17 cellular contexts compared by ENCODE assay signal in the genomic region with DNA sequence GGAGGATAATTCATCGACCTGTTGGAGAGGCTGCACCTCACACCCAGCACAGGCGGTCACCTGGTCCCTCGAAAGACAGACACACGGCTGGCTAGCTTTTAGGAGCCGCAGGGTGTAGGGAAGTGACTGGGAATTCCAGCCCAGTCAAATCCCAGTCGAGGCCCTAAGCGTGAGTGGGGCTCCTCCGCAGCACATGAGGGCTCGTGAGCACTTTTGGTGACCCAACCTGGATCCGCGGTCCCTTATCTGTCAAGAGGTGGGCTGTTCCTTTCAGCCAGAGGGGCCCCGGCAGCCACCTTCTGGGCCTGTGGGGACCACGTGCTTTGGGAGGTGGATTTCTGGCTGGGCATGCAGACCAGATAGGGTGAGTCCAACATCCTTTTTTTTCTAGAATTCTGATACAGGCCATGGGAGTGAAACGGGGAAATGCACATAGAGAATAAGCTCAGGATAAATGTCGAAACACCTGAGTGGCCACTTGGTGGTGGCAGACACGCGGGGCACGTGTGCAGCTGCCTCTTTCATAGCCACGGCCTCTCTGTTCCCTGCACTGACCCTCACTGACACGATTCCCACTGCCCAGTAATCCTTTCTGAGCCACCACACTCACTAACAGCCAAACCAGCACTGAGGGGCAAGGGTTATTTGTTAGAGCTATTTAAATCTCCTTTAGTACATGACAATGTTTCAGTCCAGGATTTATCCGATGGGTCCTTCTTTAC.
A peak's percentile ranks its signal among the peaks of the same experiment; 100 is the strongest.
DNase-seq lines count a peak whose midpoint lies in the region; ATAC-seq and TF ChIP-seq lines count a peak whose summit lies in the region.
"Had no signal": no experiment of that assay in that cellular context is flagged by ENCODE, and none has a peak within 500 bp of the region (broad histone marks: within the 10 kb centered on the region; RNA-seq: fewer than 3 reads in every experiment).

No MANE protein-coding gene starts in this region.

- H3K4me2 ChIP-seq in BLaER1: peak overlapping the region; percentile 32
- H3K4me2 ChIP-seq: GM23338 had no signal

- H3K27me3 ChIP-seq in BLaER1 (no peaks in the 10 kb centered on the region), Panc1 (ENCODE audit: control insufficient read depth, insufficient read depth, low read length) (peaks cover 7% of the 10 kb centered on the region), endodermal cell (ENCODE audit: control insufficient read depth, insufficient read depth, low read length, poor library complexity, severe bottlenecking) (no peaks in the 10 kb centered on the region)

- in situ Hi-C loops in Panc1 (cut with HindIII; ENCODE audit: low pct_unique_long_range_greater_than_20kb, low sequenced_read_pairs): no loop called here

- no peak overlapping the region for H3K4me3 ChIP-seq in BLaER1
- no peak overlapping the region for H3K4me3 ChIP-seq in Panc1 (ENCODE audit: low read depth in 2 of 2, low read length in 2 of 2)
- H3K4me3 ChIP-seq in endodermal cell (ENCODE audit: low read length): no peak overlapping the region
- H3K4me3 ChIP-seq: GM23338 had no signal

- intact Hi-C loops in Panc1 (cut with micrococcal nuclease; ENCODE audit: unreplicated experiment): no loop called here

- H3K9ac ChIP-seq in BLaER1 (no peak overlapping the region), endodermal cell (ENCODE audit: extremely low read depth, low read length, poor library complexity, severe bottlenecking) (no peak overlapping the region)

- no peaks in the 10 kb centered on the region for H3K36me3 ChIP-seq in BLaER1
- no peaks in the 10 kb centered on the region for H3K36me3 ChIP-seq in Panc1 (ENCODE audit: control insufficient read depth, insufficient read depth, low read length)
- no peaks in the 10 kb centered on the region for H3K36me3 ChIP-seq in endodermal cell (ENCODE audit: control insufficient read depth, insufficient read depth, low read length)

- no peak overlapping the region for H3K27ac ChIP-seq in BLaER1
- H3K27ac ChIP-seq in Panc1 (ENCODE audit: low read length): no peak overlapping the region
- H3K27ac ChIP-seq in endodermal cell (ENCODE audit: low read depth, low read length): no peak overlapping the region

- H3K36me3 Mint-ChIP-seq in endodermal cell (ENCODE audit: low read depth): no peaks in the 10 kb centered on the region
- peaks cover 2% of the 10 kb centered on the region for H3K36me3 Mint-ChIP-seq in neural crest cell (ENCODE audit: low read depth)
- H3K36me3 Mint-ChIP-seq: CD4-positive, CD25-positive, alpha-beta regulatory T cell; CD8-positive, alpha-beta memory T cell had no signal

- no peaks in the 10 kb centered on the region for H3K9me3 Mint-ChIP-seq in endodermal cell
- H3K9me3 Mint-ChIP-seq in neural crest cell: peaks cover 8% of the 10 kb centered on the region
- H3K9me3 Mint-ChIP-seq: CD4-positive, CD25-positive, alpha-beta regulatory T cell; GM23338; HFFc6 had no signal

- ATAC-seq in Panc1 (no peak), HG03565 (IDR thresholded peaks at IDR 0.05; ENCODE audit: unreplicated experiment) (no peak)
- ATAC-seq: HCT116 had no signal

- H3K27ac Mint-ChIP-seq in endodermal cell (no peak overlapping the region), neural crest cell (ENCODE audit: unreplicated experiment) (peak overlapping the region; percentile 51)
- H3K27ac Mint-ChIP-seq: CD4-positive, CD25-positive, alpha-beta regulatory T cell; CD8-positive, alpha-beta memory T cell; GM23338; HFFc6 had no signal

- DNase-seq in Panc1 (ENCODE audit: low read depth, low spot score) (no peak), endodermal cell (peak; percentile 21), neural crest cell (ENCODE audit: low read depth, low spot score) (no peak), DMS 273 treated with DMSO at 0.1 percent for 48 hours (lab: John Stamatoyannopoulos, UW) (no peak), NCI-H526 (lab: John Stamatoyannopoulos, UW) (no peak)
- DNase-seq in activated effector memory CD4-positive, alpha-beta T cell treated with anti-CD3 and anti-CD28 coated beads, Interleukin-2, amount 50 U/mL, for 16 hours: no peak
- DNase-seq: 8988T; C1 segment of cervical spinal cord; CD4-positive, CD25-positive, alpha-beta regulatory T cell; CD8-positive, alpha-beta memory T cell; DMS79 treated with DMSO at 0.1 percent for 48 hours; GF-D8; HFFc6 had no signal

- WGBS in endodermal cell (ENCODE audit: insufficient coverage in 1 of 2, insufficient read length in 1 of 2), 2 experiments: 91 to 93% methylated on average over 18 to 21 of the region's 21 CpGs

- POLR2A ChIA-PET in Panc1 (lab: Charles Lee): no interaction called here

- BruUV-seq in Panc1 (replicated peaks; lab: Mats Ljungman, UMichigan): no TSS peak

- CTCF ChIA-PET in Panc1 (lab: Charles Lee): interaction anchor here (0.7 kb wide), 1 partner anchor 598 kb away, joined by 3 read pairs; no protein-coding TSS in a partner anchor

- no peaks in the 10 kb centered on the region for H4K20me1 ChIP-seq in BLaER1

- no peak overlapping the region for H3K4me3 Mint-ChIP-seq in endodermal cell
- H3K4me3 Mint-ChIP-seq in neural crest cell: no peak overlapping the region
- H3K4me3 Mint-ChIP-seq: CD4-positive, CD25-positive, alpha-beta regulatory T cell; CD8-positive, alpha-beta memory T cell; GM23338; HFFc6 had no signal

- peaks cover 11% of the 10 kb centered on the region for H3K4me1 ChIP-seq in BLaER1
- H3K4me1 ChIP-seq in Panc1 (ENCODE audit: control insufficient read depth, insufficient read depth, low read length): no peaks in the 10 kb centered on the region
- no peaks in the 10 kb centered on the region for H3K4me1 ChIP-seq in endodermal cell (ENCODE audit: control insufficient read depth, insufficient read depth, low read length)

- peaks cover 5% of the 10 kb centered on the region for H3K27me3 Mint-ChIP-seq in endodermal cell (ENCODE audit: insufficient read depth)
- H3K27me3 Mint-ChIP-seq in neural crest cell (ENCODE audit: low read depth): no peaks in the 10 kb centered on the region
- H3K27me3 Mint-ChIP-seq: CD4-positive, CD25-positive, alpha-beta regulatory T cell had no signal

- TF ChIP-seq CTCF in Panc1 (IDR thresholded peaks at IDR 0.05) (0 out of 2 replicates have a peak, but pooled peaks have one; percentile 9), endodermal cell (conservative IDR thresholded peaks at IDR 0.05) (no peak), neural crest cell (conservative IDR thresholded peaks at IDR 0.05) (no peak)

- H3K9me3 ChIP-seq in BLaER1 (no peaks in the 10 kb centered on the region; the same call in 1 of the 2 replicates), Panc1 (ENCODE audit: control insufficient read depth, insufficient read depth, low read depth, low read length) (no peaks in the 10 kb centered on the region), endodermal cell (ENCODE audit: control insufficient read depth, low read length) (no peaks in the 10 kb centered on the region)

- no peaks in the 10 kb centered on the region for H3K4me1 Mint-ChIP-seq in endodermal cell
- no peaks in the 10 kb centered on the region for H3K4me1 Mint-ChIP-seq in neural crest cell
- H3K4me1 Mint-ChIP-seq: CD4-positive, CD25-positive, alpha-beta regulatory T cell; CD8-positive, alpha-beta memory T cell had no signal
